In the genomic region with DNA sequence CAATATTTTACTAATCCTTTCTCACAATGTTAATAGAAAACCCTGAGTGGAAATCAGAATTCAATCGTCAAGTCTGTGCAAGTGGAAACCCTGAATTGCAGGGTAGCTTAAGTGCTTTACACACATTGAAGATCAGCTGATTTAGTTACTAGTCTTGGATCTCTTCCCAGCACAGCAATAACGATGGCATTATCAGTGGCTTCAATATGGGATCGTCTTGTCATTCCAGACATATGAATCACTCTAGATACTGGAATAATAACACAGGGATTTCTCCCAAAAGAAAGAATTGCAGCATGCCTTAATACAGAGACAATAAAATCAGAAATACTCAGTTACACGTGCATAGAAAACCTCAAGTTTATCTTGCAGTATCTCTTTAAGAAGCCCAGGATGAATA, we compare ENCODE assay signal across 10 cellular contexts. TPM values are rescaled to one million over a fixed set of nuclear protein-coding genes. Genes with fewer than 3 reads are reported as not detected.
DNase-seq lines count a peak whose midpoint lies in the region; ATAC-seq, FAIRE-seq and TF ChIP-seq lines count a peak whose summit lies in the region.
"Had no signal": no experiment of that assay in that cellular context is flagged by ENCODE, and none has a peak within 500 bp of the region (broad histone marks: within the 10 kb centered on the region; RNA-seq: fewer than 3 reads in every experiment).

No MANE protein-coding gene starts in this region.

- H3K9me3 ChIP-seq in Karpas-422 (ENCODE audit: low read length) (no peaks in the 10 kb centered on the region), heart right ventricle (peaks cover 0 to 11% (median 0%) of the 10 kb centered on the region in 11 donors)

- H3K9me2 ChIP-seq in Karpas-422 (replicated peaks; ENCODE audit: insufficient read depth, low read length), result no peaks in the 10 kb centered on the region

- H3K27me3 ChIP-seq in Karpas-422 (ENCODE audit: low read length), result no peaks in the 10 kb centered on the region
- peaks cover 0 to 3% (median 0%) of the 10 kb centered on the region in 7 donors for H3K27me3 ChIP-seq in heart right ventricle

- H3K4me3 ChIP-seq in Karpas-422 (ENCODE audit: low read length) (no peak overlapping the region), heart right ventricle (no peak overlapping the region)

- intact Hi-C loops in heart right ventricle (cut with DNase I), result no loop called here

- no peak overlapping the region for H3K4me2 ChIP-seq in Karpas-422 (ENCODE audit: low read depth, low read length, poor library complexity, severe bottlenecking)

- TF ChIP-seq CTCF in heart right ventricle (IDR thresholded peaks at IDR 0.05), result no peak

- DNase-seq in H4 (ENCODE audit: low spot score) (peak; percentile 21), NCI-H345 treated with DMSO at 0.1 percent for 48 hours (lab: John Stamatoyannopoulos, UW; ENCODE audit: unreplicated experiment) (peak; percentile 42), epidermal melanocyte (ENCODE audit: insufficient read length, low spot score) (peak; percentile 64), putamen (ENCODE audit: low spot score) (peak; percentile 16), GM19239 (ENCODE audit: insufficient read length, low spot score) (no peak), Karpas-422 (no peak), heart right ventricle (no peak), T-helper 1 cell (no peak)
- DNase-seq: activated T-cell treated with anti-CD3 and anti-CD28 coated beads, Interleukin-2, amount 50 U/mL, for 48 hours; hypothalamus had no signal

- no peak overlapping the region for H2AFZ ChIP-seq in Karpas-422 (ENCODE audit: low read length)

- WGBS in heart right ventricle, 2 donors, result 6 to 14% methylated on average over 4 of the region's 4 CpGs

- H4K20me1 ChIP-seq in Karpas-422 (ENCODE audit: insufficient read depth, low read depth, low read length), result no peaks in the 10 kb centered on the region

- no peaks in the 10 kb centered on the region for H3K79me2 ChIP-seq in Karpas-422 (ENCODE audit: low read length)

- no peak overlapping the region for H3K9ac ChIP-seq in Karpas-422 (ENCODE audit: low read length)

- H3K27ac ChIP-seq in Karpas-422 (ENCODE audit: low read length), result no peak overlapping the region
- no peak overlapping the region for H3K27ac ChIP-seq in heart right ventricle

- H3K4me1 ChIP-seq in Karpas-422 (ENCODE audit: low read length) (no peaks in the 10 kb centered on the region), heart right ventricle (peaks cover 0 to 10% (median 0%) of the 10 kb centered on the region in 9 donors)

- no peak for ATAC-seq in heart right ventricle

- H3K36me3 ChIP-seq in Karpas-422 (ENCODE audit: insufficient read depth, low read length), result no peaks in the 10 kb centered on the region
- no peaks in the 10 kb centered on the region for H3K36me3 ChIP-seq in heart right ventricle

- FAIRE-seq in GM19239 (lab: Jason Lieb, UNC), result no peak

RNA-seq across cellular contexts. Expression of a gene that starts 12.6 kb away (rescaled TPM):
- not detected in 2 replicates for total RNA-seq in H4 (2014; rRNA removed; shearing (Covaris generic))
- not detected in 2 replicates for total RNA-seq in Karpas-422 (2014; rRNA removed; shearing (Covaris generic); ENCODE audit: low replicate concordance)
- total RNA-seq in heart right ventricle, result not detected
- polyA plus RNA-seq in heart right ventricle, result not detected

Comparison
In these comparisons a context has a peak if more than half of its experiments do, and no peak if none do; other contexts are left out.
1. DNase-seq: peak in H4 (single experiment), NCI-H345 treated with DMSO at 0.1 percent for 48 hours (single experiment), epidermal melanocyte (single experiment) and putamen (single experiment); none in GM19239 (single experiment), Karpas-422 (single experiment), heart right ventricle (0 of 2) and T-helper 1 cell (0 of 5).